ENCODE assay signal across 11 cellular contexts in genomic region chr1:184743062-184743756, GRCh38. TPM values are rescaled to one million over a fixed set of nuclear protein-coding genes. Genes with fewer than 3 reads are reported as not detected.
DNase-seq lines count a peak whose midpoint lies in the region; ATAC-seq, FAIRE-seq and TF ChIP-seq lines count a peak whose summit lies in the region.
"Had no signal": no experiment of that assay in that cellular context is flagged by ENCODE, and none has a peak within 500 bp of the region (broad histone marks: within the 10 kb centered on the region; RNA-seq: fewer than 3 reads in every experiment).

No MANE protein-coding gene starts in this region.

- no peaks in the 10 kb centered on the region for H3K9me3 Mint-ChIP-seq in HFFc6

- no peak for DNase-seq in GM12891 (ENCODE audit: insufficient read length, low spot score)
- DNase-seq in bronchial epithelial cell (ENCODE audit: low read depth), result peak; percentile 57
- no peak for DNase-seq in foreskin fibroblast
- DNase-seq in NCI-H748 (lab: John Stamatoyannopoulos, UW; ENCODE audit: unreplicated experiment), result no peak
- no peak for DNase-seq in HFFc6
- no peak for DNase-seq in NCI-H2107 (lab: John Stamatoyannopoulos, UW)
- DNase-seq: EL, NCI-H1930, nucleus accumbens had no signal

- H3K4me3 Mint-ChIP-seq in HFFc6, result no peak overlapping the region

- H3K36me3 Mint-ChIP-seq in HFFc6 (ENCODE audit: low read depth), result peaks cover 7% of the 10 kb centered on the region; the same call in 1 of the 2 replicates

- H3K36me3 ChIP-seq in bronchial epithelial cell (ENCODE audit: control insufficient read depth, insufficient read depth, low read length), result no peaks in the 10 kb centered on the region

- TF ChIP-seq CTCF in bronchial epithelial cell (IDR thresholded peaks at IDR 0.05; ENCODE audit: insufficient read depth, low read length, severe bottlenecking) (no peak), foreskin fibroblast (IDR thresholded peaks at IDR 0.05; ENCODE audit: low read depth, low read length) (no peak), HFFc6 (IDR thresholded peaks at IDR 0.05) (no peak)

- H3K4me3 ChIP-seq in bronchial epithelial cell (ENCODE audit: low read depth, low read length) (no peak overlapping the region), foreskin fibroblast (ENCODE audit: low read depth in 1 of 2, low read length in 2 of 2) (no peak overlapping the region)

- FAIRE-seq in GM12891 (lab: Jason Lieb, UNC) (peak; percentile 77), bronchial epithelial cell (lab: Jason Lieb, UNC) (no peak)

- no peaks in the 10 kb centered on the region for H3K27me3 Mint-ChIP-seq in HFFc6 (ENCODE audit: insufficient read depth)

- no peaks in the 10 kb centered on the region for H3K27me3 ChIP-seq in bronchial epithelial cell (ENCODE audit: control insufficient read depth, insufficient read depth, low read length)

- no peak for TF ChIP-seq POLR2A in GM12891 (IDR thresholded peaks at IDR 0.05; ENCODE audit: low read depth, low read length)

- no peak overlapping the region for H3K27ac Mint-ChIP-seq in HFFc6

- peaks cover 33% of the 10 kb centered on the region for H3K4me1 Mint-ChIP-seq in HFFc6 (ENCODE audit: low read depth)

- peak; percentile 55 for ATAC-seq in GM21367 (IDR thresholded peaks at IDR 0.05; ENCODE audit: unreplicated experiment)
- ATAC-seq in HG03521 (IDR thresholded peaks at IDR 0.05; ENCODE audit: unreplicated experiment), result peak; percentile 46

TF ChIP-seq in GM12891, 5 proteins besides CTCF, POLR2A, EP300 and RAD21:
- TF ChIP-seq TAF1 (IDR thresholded peaks at IDR 0.05; ENCODE audit: low read depth, low read length), result no peak
- no peak for TF ChIP-seq PAX5 (IDR thresholded peaks at IDR 0.05; ENCODE audit: insufficient read depth, low read length, severe bottlenecking)
- no peak for TF ChIP-seq POU2F2 (IDR thresholded peaks at IDR 0.05; ENCODE audit: low read depth, low read length)
- no peak for TF ChIP-seq SPI1 (IDR thresholded peaks at IDR 0.05; ENCODE audit: low read depth, low read length)
- no peak for TF ChIP-seq POLR2AphosphoS5 (IDR thresholded peaks at IDR 0.05; ENCODE audit: low read depth, low read length)

RNA-seq across cellular contexts. Expression of gene EDEM3, which starts 11.4 kb away (rescaled TPM):
- polyA plus RNA-seq in GM12891 (2012; ENCODE audit: low read depth, missing spikeins), result 4.1 TPM
- total RNA-seq in bronchial epithelial cell, result 32.1 and 54.2 TPM in 2 replicates
- total RNA-seq in HFFc6 (2021; fragmentation: NEBNext Ultra II Directional; extraction: Animal tissue kit (Norgen Biotek cat#: 25700)), result 10 to 100 TPM; 29.9 to 38.6 (median 32.3) TPM
